In genomic region chr11:64152841-64153691, GRCh38 we compare ENCODE assay signal across 8 cellular contexts. TPM values are rescaled to one million over a fixed set of nuclear protein-coding genes. Genes with fewer than 3 reads are reported as not detected.
DNase-seq lines count a peak whose midpoint lies in the region; ATAC-seq lines count a peak whose summit lies in the region.

No MANE protein-coding gene starts in this region.

- ATAC-seq in HG03442 (IDR thresholded peaks at IDR 0.05; ENCODE audit: unreplicated experiment): peak; percentile 55

- no peak overlapping the region for H3K23ac ChIP-seq in trophoblast cell (ENCODE audit: low read length)

- no peak overlapping the region for H3K27ac ChIP-seq in trophoblast cell (ENCODE audit: low read depth, low read length)

- no peak overlapping the region for H2BK12ac ChIP-seq in trophoblast cell (ENCODE audit: low read length)

- H4K8ac ChIP-seq in trophoblast cell (ENCODE audit: low read depth, low read length): peak overlapping the region; percentile 51

- no peak overlapping the region for H2BK5ac ChIP-seq in trophoblast cell (ENCODE audit: low read depth, low read length, poor library complexity)

- peak overlapping the region; percentile 44 for H3K4me2 ChIP-seq in trophoblast cell (ENCODE audit: low read length)

- H3K4me3 ChIP-seq in trophoblast cell (ENCODE audit: low read depth, low read length): no peak overlapping the region

- no peaks in the 10 kb centered on the region for H3K27me3 ChIP-seq in trophoblast cell (ENCODE audit: insufficient read depth, low read length)

- H4K91ac ChIP-seq in trophoblast cell (ENCODE audit: low read depth, low read length): no peak overlapping the region

- H3K14ac ChIP-seq in trophoblast cell (ENCODE audit: low read length): no peak overlapping the region

- H3K18ac ChIP-seq in trophoblast cell (ENCODE audit: low read length): no peak overlapping the region

- no peak overlapping the region for H2AK5ac ChIP-seq in trophoblast cell (ENCODE audit: low read length)

- H3K36me3 ChIP-seq in trophoblast cell (ENCODE audit: control insufficient read depth in 1 of 2, insufficient read depth in 2 of 2, low read length in 2 of 2): no peaks in the 10 kb centered on the region

- H3K9me3 ChIP-seq in trophoblast cell (ENCODE audit: insufficient read depth, low read depth, low read length): no peaks in the 10 kb centered on the region

- WGBS in trophoblast cell (ENCODE audit: extremely low coverage, insufficient coverage, insufficient read length): no CpG with 5 or more reads among the region's 23 CpGs

- no peak overlapping the region for H2BK120ac ChIP-seq in trophoblast cell (ENCODE audit: insufficient read depth, low read length, poor library complexity)

- peak; percentile 53 to 68 (median 54) for DNase-seq in NCI-H1417 (lab: John Stamatoyannopoulos, UW)
- DNase-seq in NCI-H1417 treated with DMSO at 0.1 percent for 48 hours (lab: John Stamatoyannopoulos, UW): no peak
- peak; percentile 55 for DNase-seq in RKO (ENCODE audit: low spot score)
- peak; percentile 64 for DNase-seq in activated T-helper 9 cell treated with anti-CD3 and anti-CD28 coated beads, Interleukin-2, amount 50 U/mL, for 16 hours (ENCODE audit: low read depth)
- DNase-seq in germinal center (ENCODE audit: low spot score): peak; percentile 92
- peak; percentile 29 to 73 for DNase-seq in trophoblast cell
- peak; percentile 59 for DNase-seq in ureter (ENCODE audit: low spot score)

- H3K79me1 ChIP-seq in trophoblast cell (ENCODE audit: low read length): no peaks in the 10 kb centered on the region

- H3K4ac ChIP-seq in trophoblast cell (ENCODE audit: low read depth, low read length): no peak overlapping the region

- H3K79me2 ChIP-seq in trophoblast cell (ENCODE audit: control insufficient read depth, insufficient read depth, low read length, poor library complexity): no peaks in the 10 kb centered on the region

- no peak overlapping the region for H4K12ac ChIP-seq in trophoblast cell (ENCODE audit: low read depth, low read length)

- H3K4me1 ChIP-seq in trophoblast cell (ENCODE audit: control insufficient read depth in 1 of 2, insufficient read depth in 2 of 2, low read length in 2 of 2): peaks cover 0 to 3% of the 10 kb centered on the region in 2 experiments

- peak overlapping the region; percentile 70 for H2AFZ ChIP-seq in trophoblast cell (ENCODE audit: insufficient read depth, low read length, poor library complexity)

- H3K9ac ChIP-seq in trophoblast cell (ENCODE audit: low read length): no peak overlapping the region

RNA-seq across cellular contexts. Expression of gene MACROD1, which starts 12.8 kb away (rescaled TPM):
- polyA plus RNA-seq in trophoblast cell (2013): 4.4 and 4.8 TPM in 2 replicates
- total RNA-seq in ureter: 27.3 TPM

RNA-seq across cellular contexts. Expression of gene STIP1, which starts 32.9 kb away (rescaled TPM):
- polyA plus RNA-seq in trophoblast cell (2013): 192 TPM in 2 replicates
- total RNA-seq in ureter: 119 TPM

RNA-seq across cellular contexts. Expression of gene FERMT3, which starts 53.5 kb away (rescaled TPM):
- 1.0 and 1.2 TPM in 2 replicates for polyA plus RNA-seq in trophoblast cell (2013)
- total RNA-seq in ureter: 15.5 TPM
